ENCODE assay signal across 8 cellular contexts in the genomic region with DNA sequence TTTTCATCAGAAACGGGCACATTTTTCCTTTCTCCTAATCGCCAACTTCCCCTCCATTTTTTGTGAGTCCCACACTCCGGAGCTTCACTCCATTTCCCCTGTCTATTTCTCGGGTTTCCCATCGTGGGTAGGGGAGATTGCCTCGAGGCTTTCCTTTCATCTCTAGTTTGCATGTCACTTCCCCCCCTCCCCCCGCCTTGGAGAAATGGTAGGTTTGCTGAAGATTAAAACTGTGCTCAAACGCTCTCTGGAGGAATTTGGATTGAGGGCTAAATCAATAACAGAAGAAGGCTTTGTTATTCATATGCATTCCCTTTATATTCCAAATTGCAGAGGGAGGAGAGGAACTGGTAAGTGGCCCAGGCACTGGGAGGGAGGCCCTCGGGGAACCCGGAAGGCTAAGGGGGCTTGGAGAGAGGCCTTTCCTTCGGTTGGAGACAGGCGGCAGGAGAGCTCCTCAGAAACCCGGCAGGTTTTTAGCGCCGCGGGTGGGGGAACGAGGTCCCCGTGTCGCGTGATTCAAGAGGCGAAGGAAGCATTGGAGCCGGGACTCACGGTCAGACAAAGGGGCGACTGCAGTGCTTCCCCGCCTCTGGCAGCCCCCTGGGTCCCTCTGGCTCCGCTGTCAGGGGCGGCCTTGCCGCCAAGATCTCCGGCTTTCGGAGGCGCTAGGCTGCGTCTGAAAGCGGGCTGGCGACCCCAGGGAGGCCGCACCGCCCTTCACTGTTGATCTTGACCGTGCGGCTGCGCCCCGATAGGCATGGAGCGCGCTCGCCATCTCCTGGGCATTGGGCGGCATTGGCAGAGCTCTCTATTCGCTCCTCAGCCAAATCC. TPM values are rescaled to one million over a fixed set of nuclear protein-coding genes. Genes with fewer than 3 reads are reported as not detected.
DNase-seq lines count a peak whose midpoint lies in the region; ATAC-seq and TF ChIP-seq lines count a peak whose summit lies in the region.

No MANE protein-coding gene starts in this region.

- H3K9ac ChIP-seq in duodenal mucosa (ENCODE audit: low read depth in 1 of 2, low read length in 2 of 2): no peak overlapping the region

- H3K36me3 ChIP-seq in duodenal mucosa (ENCODE audit: control insufficient read depth in 1 of 2, insufficient read depth in 2 of 2, low read length in 2 of 2): no peaks in the 10 kb centered on the region

- H3K4me3 ChIP-seq in duodenal mucosa (ENCODE audit: low read depth in 1 of 2, low read length in 2 of 2): peak overlapping the region; percentile 67 to 70

- TF ChIP-seq CTCF in AG09319 (IDR thresholded peaks at IDR 0.05; ENCODE audit: low read depth, low read length): peak; percentile 88

- ATAC-seq in GM18511 (IDR thresholded peaks at IDR 0.05; ENCODE audit: unreplicated experiment) (peak; percentile 90), HG03095 (IDR thresholded peaks at IDR 0.05; ENCODE audit: unreplicated experiment) (peak; percentile 70)

- peaks cover 90 to 93% of the 10 kb centered on the region in 2 donors for H3K27me3 ChIP-seq in duodenal mucosa (ENCODE audit: control insufficient read depth in 1 of 2, insufficient read depth in 2 of 2, low read length in 2 of 2)

- H3K27ac ChIP-seq in duodenal mucosa (ENCODE audit: low read depth, low read length): no peak overlapping the region

- DNase-seq in AG09319 (ENCODE audit: extremely low read depth, low read depth) (no peak), NCI-H2227 treated with DMSO at 0.1 percent for 48 hours (lab: John Stamatoyannopoulos, UW) (peak; percentile 84), lung microvascular endothelial cell (ENCODE audit: low read depth in 2 of 2) (peak; percentile 73 to 82)
- peak; percentile 36 for DNase-seq in activated CD4-positive, alpha-beta T cell treated with anti-CD3 and anti-CD28 coated beads for 1 hour
- DNase-seq in stimulated activated CD8-positive, alpha-beta memory T cell treated with anti-CD3 and anti-CD28 coated beads, Interleukin-12 subunit alpha, Interleukin-12 subunit beta, amount 100 ng/mL, for 1 hour (ENCODE audit: low read depth): peak; percentile 29

- H3K9me3 ChIP-seq in duodenal mucosa (ENCODE audit: control insufficient read depth in 1 of 2, low read length in 2 of 2): no peaks in the 10 kb centered on the region

- peaks cover 13 to 24% of the 10 kb centered on the region in 2 donors for H3K4me1 ChIP-seq in duodenal mucosa (ENCODE audit: control insufficient read depth in 1 of 2, insufficient read depth in 2 of 2, low read length in 2 of 2)

RNA-seq across cellular contexts. Expression of gene HOXD12, which starts 2.4 kb away (rescaled TPM):
- not detected in 2 replicates for total RNA-seq in lung microvascular endothelial cell

RNA-seq across cellular contexts. Expression of gene HOXD13, which starts 4.7 kb away (rescaled TPM):
- not detected in 2 replicates for total RNA-seq in lung microvascular endothelial cell

RNA-seq across cellular contexts. Expression of gene HOXD11, which starts 9.9 kb away (rescaled TPM):
- not detected in 2 replicates for total RNA-seq in lung microvascular endothelial cell

RNA-seq across cellular contexts. Expression of gene EVX2, which starts 13.4 kb away (rescaled TPM):
- total RNA-seq in lung microvascular endothelial cell: not detected in 2 replicates

RNA-seq across cellular contexts. Expression of gene HOXD10, which starts 19.4 kb away (rescaled TPM):
- total RNA-seq in lung microvascular endothelial cell: 4.0 and 4.4 TPM in 2 replicates
